1 cellular context compared by ENCODE assay signal in genomic region chr17:73630531-73630930, GRCh38.
TF ChIP-seq lines count a peak whose summit lies in the region.

No MANE protein-coding gene starts in this region.

TF ChIP-seq in H1, 55 proteins besides CTCF, POLR2A, EP300 and RAD21 (continued from another document):
- TF ChIP-seq CHD7 (IDR thresholded peaks at IDR 0.05; ENCODE audit: insufficient replicate concordance, low read length) (no peak), SRF (IDR thresholded peaks at IDR 0.05; ENCODE audit: low read depth, low read length) (no peak), ASH2L (IDR thresholded peaks at IDR 0.05; ENCODE audit: low read length) (no peak), CTBP2 (IDR thresholded peaks at IDR 0.05; ENCODE audit: borderline replicate concordance, insufficient read depth, insufficient read length, low read length) (no peak), EGR1 (IDR thresholded peaks at IDR 0.05; ENCODE audit: borderline replicate concordance, low read depth, low read length) (no peak), TAF7 (optimal IDR thresholded peaks at IDR 0.05; ENCODE audit: borderline replicate concordance, low read depth, low read length) (no peak), TAF1 (IDR thresholded peaks at IDR 0.05; ENCODE audit: low read depth, low read length) (no peak), HDAC6 (IDR thresholded peaks at IDR 0.05; ENCODE audit: low read depth, low read length) (no peak), E2F6 (IDR thresholded peaks at IDR 0.05) (no peak), YY1 (IDR thresholded peaks at IDR 0.05; ENCODE audit: low read depth, low read length) (no peak), JUN (IDR thresholded peaks at IDR 0.05; ENCODE audit: low read depth, low read length) (no peak), CHD2 (IDR thresholded peaks at IDR 0.05; ENCODE audit: low read length) (no peak), CEBPB (IDR thresholded peaks at IDR 0.05; ENCODE audit: low read depth, low read length) (no peak), TCF12 (IDR thresholded peaks at IDR 0.05; ENCODE audit: low read depth, low read length) (no peak)
TF ChIP-seq in H1: peak in this region for 0.
